Comparison of ENCODE assay signal across 21 cellular contexts in the genomic region with DNA sequence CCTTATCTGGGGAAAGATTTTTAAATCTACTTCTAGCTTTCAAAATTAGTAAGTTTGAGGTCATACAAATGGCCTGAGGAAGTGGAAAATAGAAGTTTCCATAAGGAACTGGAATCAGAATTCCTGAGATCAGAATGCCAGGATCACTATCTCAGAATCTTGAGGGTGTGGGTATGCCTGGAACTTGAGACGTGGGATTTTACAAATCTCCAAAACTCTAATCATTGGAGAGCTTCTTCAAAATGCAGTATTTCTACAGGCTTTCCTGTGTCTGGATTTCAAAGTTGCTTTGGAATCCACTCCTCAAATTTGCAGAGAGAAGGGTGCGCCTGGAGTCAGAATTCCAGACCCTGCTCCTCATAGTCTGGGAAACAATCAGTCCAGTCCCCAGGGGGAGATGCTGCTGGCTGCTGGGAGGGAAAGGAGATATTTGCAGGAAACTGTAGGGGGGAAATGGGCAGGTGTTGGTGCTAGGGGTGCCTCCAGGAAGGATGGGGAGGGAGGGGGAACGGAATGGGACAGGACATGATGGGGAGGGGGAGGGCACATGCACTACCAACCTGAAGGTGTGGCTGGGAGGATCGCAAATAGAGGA. TPM values are rescaled to one million over a fixed set of nuclear protein-coding genes. Genes with fewer than 3 reads are reported as not detected.
DNase-seq lines count a peak whose midpoint lies in the region; ATAC-seq and TF ChIP-seq lines count a peak whose summit lies in the region.
"Had no signal": no experiment of that assay in that cellular context is flagged by ENCODE, and none has a peak within 500 bp of the region (broad histone marks: within the 10 kb centered on the region; RNA-seq: fewer than 3 reads in every experiment).

No MANE protein-coding gene starts in this region.

- H3K27ac Mint-ChIP-seq in T-helper 17 cell: peak overlapping the region; percentile 29

- H3K4me1 ChIP-seq in osteoblast (ENCODE audit: insufficient read depth, low read length): peaks cover 18% of the 10 kb centered on the region

- no peak overlapping the region for H3K27ac ChIP-seq in osteoblast (ENCODE audit: low read depth, low read length)
- H3K27ac ChIP-seq: 22Rv1, KMS-11, SJCRH30, testis had no signal

- ATAC-seq in T-helper 17 cell: no peak
- no peak for ATAC-seq in GM21717 (IDR thresholded peaks at IDR 0.05; ENCODE audit: unreplicated experiment)
- ATAC-seq in GM19023 (IDR thresholded peaks at IDR 0.05; ENCODE audit: unreplicated experiment): no peak

- no peaks in the 10 kb centered on the region for H4K20me1 ChIP-seq in osteoblast (ENCODE audit: insufficient read depth, low read length)

- no peaks in the 10 kb centered on the region for H3K79me2 ChIP-seq in osteoblast (ENCODE audit: insufficient read depth, low read length)

- DNase-seq in NCI-H1417 (lab: John Stamatoyannopoulos, UW) (peak in 2 of 3 experiments; percentile 3 to 8), NCI-H1417 treated with DMSO at 0.1 percent for 48 hours (lab: John Stamatoyannopoulos, UW) (no peak), T-helper 17 cell (no peak), osteoblast (ENCODE audit: insufficient read length, low spot score, missing footprints) (peak; percentile 43)
- DNase-seq: activated naive CD4-positive, alpha-beta T cell treated with Interleukin-2 at 50 U/mL for 16 hours; GOT3; immature natural killer cell; mammary epithelial cell; NCI-H1436; SJCRH30; stimulated activated CD4-positive, alpha-beta T cell treated with anti-CD3 and anti-CD28 coated beads, Interleukin-4, amount 100 ng/mL, for 24 hours; T-helper 9 cell; testis had no signal

- no peak overlapping the region for H2AFZ ChIP-seq in osteoblast (ENCODE audit: low read length)

- H3K36me3 ChIP-seq in osteoblast (ENCODE audit: insufficient read depth, low read length): no peaks in the 10 kb centered on the region
- H3K36me3 ChIP-seq: SJCRH30 had no signal

- no peaks in the 10 kb centered on the region for H3K27me3 ChIP-seq in osteoblast (ENCODE audit: insufficient read depth, low read length)
- H3K27me3 ChIP-seq: SJCRH30, testis had no signal

- peaks cover 28% of the 10 kb centered on the region for H3K4me1 Mint-ChIP-seq in T-helper 17 cell

- H3K27me3 Mint-ChIP-seq in T-helper 17 cell: no peaks in the 10 kb centered on the region

- H3K4me2 ChIP-seq in osteoblast (ENCODE audit: insufficient read depth, low read length): no peak overlapping the region
- H3K4me2 ChIP-seq: KMS-11 had no signal

- H3K4me3 ChIP-seq in osteoblast (ENCODE audit: insufficient read depth, low read length): no peak overlapping the region
- H3K4me3 ChIP-seq: SJCRH30, testis had no signal

- no peak for TF ChIP-seq CTCF in osteoblast (IDR thresholded peaks at IDR 0.05; ENCODE audit: extremely low read depth, low read depth, low read length)

- H3K9me3 ChIP-seq in T-helper 17 cell (ENCODE audit: control insufficient read depth, low read length, poor library complexity, severe bottlenecking) (no peaks in the 10 kb centered on the region), osteoblast (ENCODE audit: low read depth, low read length) (no peaks in the 10 kb centered on the region)
- H3K9me3 ChIP-seq: SJCRH30, testis had no signal

- peak overlapping the region; percentile 64 for H3K4me3 Mint-ChIP-seq in T-helper 17 cell

- H3K36me3 Mint-ChIP-seq in T-helper 17 cell (ENCODE audit: low read depth): no peaks in the 10 kb centered on the region
- H3K36me3 Mint-ChIP-seq: CD4-positive, alpha-beta memory T cell; immature natural killer cell had no signal

RNA-seq across cellular contexts. Expression of a gene that starts 31.0 kb away (rescaled TPM):
- total RNA-seq in T-helper 17 cell (not detected), osteoblast (not detected in 2 replicates)
- total RNA-seq: CD4-positive, alpha-beta memory T cell; dermis microvascular lymphatic vessel endothelial cell; glomerular endothelial cell; mammary epithelial cell; omental fat pad; SJCRH30 had no signal

RNA-seq across cellular contexts. Expression of a gene that starts 33.4 kb away (rescaled TPM):
- total RNA-seq in T-helper 17 cell: 100 to 1,000 TPM in 1 of 2 donors, 10 to 100 TPM in 1; 97.4 to 121 TPM
- 155 and 187 TPM in 2 replicates for total RNA-seq in osteoblast

RNA-seq across cellular contexts. Expression of a gene that starts 55.3 kb away (rescaled TPM):
- total RNA-seq in T-helper 17 cell (10 to 100 TPM; 21.1 to 31.2 TPM), osteoblast (23.2 and 24.2 TPM in 2 replicates)

RNA-seq across cellular contexts. Expression of a gene that starts 55.7 kb away (rescaled TPM):
- total RNA-seq in T-helper 17 cell (10 to 100 TPM; 46.8 to 47.0 TPM), osteoblast (85.7 and 97.0 TPM in 2 replicates)

RNA-seq across cellular contexts. Expression of a gene that starts 56.4 kb away (rescaled TPM):
- 10 to 100 TPM in 1 of 2 donors, 1 to 10 TPM in 1; 2.7 to 23.9 TPM for total RNA-seq in T-helper 17 cell
- 0.29 and 0.36 TPM in 2 replicates for total RNA-seq in osteoblast
- total RNA-seq: glomerular endothelial cell had no signal

Comparison
In these comparisons a context has a peak if more than half of its experiments do, and no peak if none do; other contexts are left out.
1. DNase-seq: peak in NCI-H1417 (2 of 3) and osteoblast (single experiment); none in NCI-H1417 treated with DMSO at 0.1 percent for 48 hours (single experiment) and T-helper 17 cell (0 of 3).